8 cellular contexts compared by ENCODE assay signal in the genomic region with DNA sequence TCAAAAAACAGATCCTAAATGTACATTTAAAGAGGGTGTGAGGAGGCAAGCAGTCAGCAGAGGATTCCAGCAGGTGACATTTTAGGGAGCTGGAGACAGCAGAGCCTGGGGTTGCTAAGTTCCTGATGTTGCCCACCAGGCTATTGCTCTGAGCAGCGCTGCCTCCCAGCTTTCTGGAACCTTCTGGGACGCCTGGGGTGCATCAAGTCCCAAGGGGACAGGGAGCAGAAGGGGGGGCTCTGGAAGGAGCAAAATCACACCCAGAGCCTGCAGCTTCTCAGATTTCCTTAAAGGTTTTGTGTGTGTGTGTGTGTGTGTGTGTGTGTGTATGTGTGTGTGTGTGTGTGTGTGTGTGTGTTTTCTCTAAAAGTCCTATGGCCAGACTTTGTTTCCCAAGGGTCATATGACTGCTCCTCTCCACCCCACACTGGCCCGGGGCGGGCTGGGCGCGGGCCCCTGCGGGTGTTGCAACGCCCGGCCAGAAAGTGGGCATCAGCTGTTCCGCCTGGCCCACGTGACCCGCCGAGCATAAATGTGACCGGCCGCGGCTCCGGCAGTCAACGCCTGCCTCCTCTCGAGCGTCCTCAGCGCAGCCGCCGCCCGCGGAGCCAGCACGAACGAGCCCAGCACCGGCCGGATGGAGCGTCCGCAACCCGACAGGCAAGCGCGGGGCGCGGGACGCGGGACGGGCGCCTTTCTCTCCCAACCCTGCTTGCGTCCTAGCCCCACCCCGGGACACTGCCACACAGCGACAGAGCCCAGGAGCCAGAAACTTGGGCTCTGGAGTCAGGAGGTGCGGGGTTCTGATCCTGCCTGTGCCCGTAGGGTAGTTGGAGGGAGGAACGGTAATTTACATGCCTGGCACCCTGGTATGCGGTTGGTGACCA. TPM values are rescaled to one million over a fixed set of nuclear protein-coding genes. Genes with fewer than 3 reads are reported as not detected.
DNase-seq lines count a peak whose midpoint lies in the region; ATAC-seq and TF ChIP-seq lines count a peak whose summit lies in the region.

A gene with protein sequence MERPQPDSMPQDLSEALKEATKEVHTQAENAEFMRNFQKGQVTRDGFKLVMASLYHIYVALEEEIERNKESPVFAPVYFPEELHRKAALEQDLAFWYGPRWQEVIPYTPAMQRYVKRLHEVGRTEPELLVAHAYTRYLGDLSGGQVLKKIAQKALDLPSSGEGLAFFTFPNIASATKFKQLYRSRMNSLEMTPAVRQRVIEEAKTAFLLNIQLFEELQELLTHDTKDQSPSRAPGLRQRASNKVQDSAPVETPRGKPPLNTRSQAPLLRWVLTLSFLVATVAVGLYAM (plus strand): TSS at position 560 of the 887 bp plus-strand sequence. CDS start 78 bp downstream, at position 638.

- WGBS in trophoblast cell (ENCODE audit: extremely low coverage, insufficient coverage, insufficient read length): no CpG with 5 or more reads among the region's 47 CpGs

- no peaks in the 10 kb centered on the region for H3K9me2 ChIP-seq in Karpas-422 (replicated peaks; ENCODE audit: insufficient read depth, low read length)

- H3K4me3 ChIP-seq in Karpas-422 (ENCODE audit: low read length): peak within 1 kb of the TSS; percentile 53; the same call in 1 of the 2 replicates
- peak within 1 kb of the TSS; percentile 50 for H3K4me3 ChIP-seq in astrocyte of the cerebellum (ENCODE audit: low read depth, low read length)
- peak within 1 kb of the TSS; percentile 64 for H3K4me3 ChIP-seq in trophoblast cell (ENCODE audit: low read depth, low read length)

- H4K20me1 ChIP-seq in Karpas-422 (ENCODE audit: insufficient read depth, low read depth, low read length): no peaks in the 10 kb centered on the region

- H3K27me3 Mint-ChIP-seq in T-helper 1 cell treated with Interleukin-12 subunit alpha and Interleukin-12 subunit beta and Interleukin-4 antibody, amounts not matched to agents 30 μg/mL and 1 μg/mL, for 36 hours (ENCODE audit: low read depth): peaks cover 37% of the 10 kb centered on the region

- peak within 1 kb of the TSS; percentile 85 for H3K4ac ChIP-seq in trophoblast cell (ENCODE audit: low read depth, low read length)

- H3K9me3 ChIP-seq in Karpas-422 (ENCODE audit: low read length) (no peaks in the 10 kb centered on the region), trophoblast cell (ENCODE audit: insufficient read depth, low read depth, low read length) (no peaks in the 10 kb centered on the region)

- peak within 1 kb of the TSS; percentile 96 for H4K8ac ChIP-seq in trophoblast cell (ENCODE audit: low read depth, low read length)

- H3K4me2 ChIP-seq in Karpas-422 (ENCODE audit: low read depth, low read length, poor library complexity, severe bottlenecking) (peak within 1 kb of the TSS; percentile 56), trophoblast cell (ENCODE audit: low read length) (peak within 1 kb of the TSS; percentile 54)

- H3K27me3 ChIP-seq in Karpas-422 (ENCODE audit: low read length) (no peaks in the 10 kb centered on the region), trophoblast cell (ENCODE audit: insufficient read depth, low read length) (no peaks in the 10 kb centered on the region)

- H3K23ac ChIP-seq in trophoblast cell (ENCODE audit: low read length): no peak within 1 kb of the TSS

- H2AFZ ChIP-seq in Karpas-422 (ENCODE audit: low read length): no peak within 1 kb of the TSS
- peak within 1 kb of the TSS; percentile 89 for H2AFZ ChIP-seq in trophoblast cell (ENCODE audit: insufficient read depth, low read length, poor library complexity)

- peak within 1 kb of the TSS; percentile 94 for H2BK120ac ChIP-seq in trophoblast cell (ENCODE audit: insufficient read depth, low read length, poor library complexity)

- H3K9me3 Mint-ChIP-seq in T-helper 1 cell treated with Interleukin-12 subunit alpha and Interleukin-12 subunit beta and Interleukin-4 antibody, amounts not matched to agents 30 μg/mL and 1 μg/mL, for 36 hours: no peaks in the 10 kb centered on the region

- H3K9ac ChIP-seq in Karpas-422 (ENCODE audit: low read length) (peak within 1 kb of the TSS; percentile 15), trophoblast cell (ENCODE audit: low read length) (peak within 1 kb of the TSS; percentile 30)

- H3K79me2 ChIP-seq in Karpas-422 (ENCODE audit: low read length) (no peaks in the 10 kb centered on the region), trophoblast cell (ENCODE audit: control insufficient read depth, insufficient read depth, low read length, poor library complexity) (peaks cover 7% of the 10 kb centered on the region)

- H3K4me1 ChIP-seq in Karpas-422 (ENCODE audit: low read length): peaks cover 53% of the 10 kb centered on the region
- peaks cover 22 to 33% of the 10 kb centered on the region in 2 experiments for H3K4me1 ChIP-seq in trophoblast cell (ENCODE audit: control insufficient read depth in 1 of 2, insufficient read depth in 2 of 2, low read length in 2 of 2)

- H2BK5ac ChIP-seq in trophoblast cell (ENCODE audit: low read depth, low read length, poor library complexity): peak within 1 kb of the TSS; percentile 76

- DNase-seq in COR-L47 (lab: John Stamatoyannopoulos, UW): peak; percentile 65
- DNase-seq in Karpas-422: peak; percentile 73
- DNase-seq in astrocyte of the cerebellum (ENCODE audit: low read depth): peak; percentile 44
- peak; percentile 95 for DNase-seq in left ventricle myocardium superior
- DNase-seq in trophoblast cell: peak; percentile 89 to 93
- no peak for DNase-seq in NCI-H187 treated with DMSO at 0.1 percent for 48 hours (lab: John Stamatoyannopoulos, UW)

- H3K27ac Mint-ChIP-seq in T-helper 1 cell treated with Interleukin-12 subunit alpha and Interleukin-12 subunit beta and Interleukin-4 antibody, amounts not matched to agents 30 μg/mL and 1 μg/mL, for 36 hours: no peak within 1 kb of the TSS

- peak; percentile 45 for ATAC-seq in GM21367 (IDR thresholded peaks at IDR 0.05; ENCODE audit: unreplicated experiment)
- peak; percentile 92 for ATAC-seq in left ventricle myocardium superior

- peaks cover 41% of the 10 kb centered on the region for H3K79me1 ChIP-seq in trophoblast cell (ENCODE audit: low read length)

- in situ Hi-C loops in astrocyte of the cerebellum (cut with HindIII; ENCODE audit: low sequenced_read_pairs): no loop called here

- peak within 1 kb of the TSS; percentile 79 for H4K12ac ChIP-seq in trophoblast cell (ENCODE audit: low read depth, low read length)

- H3K18ac ChIP-seq in trophoblast cell (ENCODE audit: low read length): peak within 1 kb of the TSS; percentile 87

- peak; percentile 8 for TF ChIP-seq CTCF in astrocyte of the cerebellum (IDR thresholded peaks at IDR 0.05; ENCODE audit: low read depth, low read length, missing control alignments)

- H3K14ac ChIP-seq in trophoblast cell (ENCODE audit: low read length): peak within 1 kb of the TSS; percentile 84

- no peaks in the 10 kb centered on the region for H3K36me3 Mint-ChIP-seq in T-helper 1 cell treated with Interleukin-12 subunit alpha and Interleukin-12 subunit beta and Interleukin-4 antibody, amounts not matched to agents 30 μg/mL and 1 μg/mL, for 36 hours (ENCODE audit: low read depth)

- H3K27ac ChIP-seq in Karpas-422 (ENCODE audit: low read length) (no peak within 1 kb of the TSS), trophoblast cell (ENCODE audit: low read depth, low read length) (peak within 1 kb of the TSS; percentile 70)

- H4K91ac ChIP-seq in trophoblast cell (ENCODE audit: low read depth, low read length): peak within 1 kb of the TSS; percentile 90

- peak within 1 kb of the TSS; percentile 27 for H2AK5ac ChIP-seq in trophoblast cell (ENCODE audit: low read length)

- peak within 1 kb of the TSS; percentile 60 for H2BK12ac ChIP-seq in trophoblast cell (ENCODE audit: low read length)

- H3K4me3 Mint-ChIP-seq in T-helper 1 cell treated with Interleukin-12 subunit alpha and Interleukin-12 subunit beta and Interleukin-4 antibody, amounts not matched to agents 30 μg/mL and 1 μg/mL, for 36 hours: peak within 1 kb of the TSS; percentile 60

- intact Hi-C loops in left ventricle myocardium superior (cut with micrococcal nuclease): no loop called here

- H3K4me1 Mint-ChIP-seq in T-helper 1 cell treated with Interleukin-12 subunit alpha and Interleukin-12 subunit beta and Interleukin-4 antibody, amounts not matched to agents 30 μg/mL and 1 μg/mL, for 36 hours (ENCODE audit: low read depth): peaks cover 22% of the 10 kb centered on the region

- H3K36me3 ChIP-seq in Karpas-422 (ENCODE audit: insufficient read depth, low read length) (no peaks in the 10 kb centered on the region), trophoblast cell (ENCODE audit: control insufficient read depth in 1 of 2, insufficient read depth in 2 of 2, low read length in 2 of 2) (peaks cover 11 to 15% of the 10 kb centered on the region in 2 experiments)

RNA-seq across cellular contexts. Expression of the gene that starts here (rescaled TPM):
- total RNA-seq in Karpas-422 (2014; rRNA removed; shearing (Covaris generic); ENCODE audit: low replicate concordance): 1.3 and 1.8 TPM in 2 replicates
- 3.8 TPM for total RNA-seq in left ventricle myocardium superior
- 298 and 341 TPM in 2 replicates for polyA plus RNA-seq in trophoblast cell (2013)
